In the genomic region with DNA sequence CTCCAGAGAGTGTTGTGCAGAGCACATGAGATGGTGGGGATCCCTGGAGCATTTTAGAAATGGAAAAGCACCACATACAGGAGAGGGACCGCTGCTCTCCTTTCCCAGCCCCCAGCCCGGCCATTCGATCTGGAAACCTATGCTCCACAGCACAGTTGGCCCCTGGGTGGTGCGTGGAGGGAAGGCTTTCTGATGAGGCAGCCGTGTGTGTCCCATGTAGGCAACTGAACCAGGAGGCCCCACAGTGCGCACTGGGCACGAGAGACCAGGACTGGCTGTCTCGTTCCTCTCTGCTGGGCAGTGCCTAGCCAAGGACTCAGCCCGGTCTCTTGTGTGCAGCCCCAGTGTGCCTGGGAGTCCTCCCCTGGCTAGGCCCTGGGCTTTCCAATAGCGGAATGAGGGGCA, we compare ENCODE assay signal across 20 cellular contexts. TPM values are rescaled to one million over a fixed set of nuclear protein-coding genes. Genes with fewer than 3 reads are reported as not detected.
A peak's percentile ranks its signal among the peaks of the same experiment; 100 is the strongest.
DNase-seq lines count a peak whose midpoint lies in the region; ATAC-seq and TF ChIP-seq lines count a peak whose summit lies in the region.
"Had no signal": no experiment of that assay in that cellular context is flagged by ENCODE, and none has a peak within 500 bp of the region (broad histone marks: within the 10 kb centered on the region; RNA-seq: fewer than 3 reads in every experiment).

No MANE protein-coding gene starts in this region.

- H2AK5ac ChIP-seq in mesenchymal stem cell (ENCODE audit: low read length, severe bottlenecking), result peak overlapping the region; percentile 49

- no peaks in the 10 kb centered on the region for H3K79me1 ChIP-seq in mesenchymal stem cell (replicated peaks; ENCODE audit: low read length, poor library complexity, severe bottlenecking)

- no peak overlapping the region for H4K91ac ChIP-seq in mesenchymal stem cell (ENCODE audit: low read length)

- H3K36me3 ChIP-seq in endodermal cell (ENCODE audit: control insufficient read depth, insufficient read depth, low read length) (no peaks in the 10 kb centered on the region), mesenchymal stem cell (ENCODE audit: control insufficient read depth in 1 of 2, insufficient read depth in 2 of 2, low read depth in 1 of 2, low read length in 2 of 2) (no peaks in the 10 kb centered on the region), thyroid gland (no peaks in the 10 kb centered on the region)
- H3K36me3 ChIP-seq: BE2C, neural progenitor cell had no signal

- H3K9me3 ChIP-seq in endodermal cell (ENCODE audit: control insufficient read depth, low read length) (no peaks in the 10 kb centered on the region), mesenchymal stem cell (ENCODE audit: control insufficient read depth, low read length) (no peaks in the 10 kb centered on the region), thyroid gland (no peaks in the 10 kb centered on the region)
- H3K9me3 ChIP-seq: BE2C had no signal

- intact Hi-C loops in thyroid gland (cut with DNase I), result no loop called here

- no peak overlapping the region for H3K4me3 ChIP-seq in endodermal cell (ENCODE audit: low read length)
- no peak overlapping the region for H3K4me3 ChIP-seq in mesenchymal stem cell (ENCODE audit: insufficient read depth in 1 of 2, low read depth in 1 of 2, low read length in 2 of 2)
- no peak overlapping the region for H3K4me3 ChIP-seq in thyroid gland (replicated peaks in 1 of 3)
- H3K4me3 ChIP-seq: neural progenitor cell, SK-N-MC, skin epidermis had no signal

- H2AFZ ChIP-seq in mesenchymal stem cell (ENCODE audit: low read depth, low read length), result no peak overlapping the region
- H2AFZ ChIP-seq: neural progenitor cell had no signal

- H3K4me1 ChIP-seq in endodermal cell (ENCODE audit: control insufficient read depth, insufficient read depth, low read length), result no peaks in the 10 kb centered on the region
- peaks cover 32% of the 10 kb centered on the region for H3K4me1 ChIP-seq in mesenchymal stem cell (ENCODE audit: control insufficient read depth, insufficient read depth, low read depth, low read length)
- H3K4me1 ChIP-seq in thyroid gland, result peaks cover 6 to 14% of the 10 kb centered on the region in 2 donors
- H3K4me1 ChIP-seq: BE2C, neural progenitor cell had no signal

- no peak overlapping the region for H2BK120ac ChIP-seq in mesenchymal stem cell (ENCODE audit: low read depth, low read length)

- TF ChIP-seq CTCF in endodermal cell (conservative IDR thresholded peaks at IDR 0.05) (no peak), thyroid gland (IDR thresholded peaks at IDR 0.05) (no peak)

- no peak overlapping the region for H2BK15ac ChIP-seq in mesenchymal stem cell (ENCODE audit: low read depth, poor library complexity, severe bottlenecking)

- H3K4me2 ChIP-seq in mesenchymal stem cell (ENCODE audit: low read length, poor library complexity, severe bottlenecking), result no peak overlapping the region
- H3K4me2 ChIP-seq: KMS-11, neural progenitor cell had no signal

- no peak overlapping the region for H4K8ac ChIP-seq in mesenchymal stem cell (ENCODE audit: low read length)

- H3K27ac Mint-ChIP-seq in endodermal cell, result no peak overlapping the region
- H3K27ac Mint-ChIP-seq: activated T-helper 1 cell treated with anti-CD3 and anti-CD28 coated beads, Interleukin-12 subunit alpha, Interleukin-12 subunit beta, Interleukin-2, Interleukin-4 antibody, amounts not matched to agents 30 ng/mL and 10 ng/mL and 1 ng/mL, durations not matched to agents 14 hours and 24 hours and 36 hours had no signal

- H2BK5ac ChIP-seq in mesenchymal stem cell (ENCODE audit: low read depth, low read length, poor library complexity, severe bottlenecking), result no peak overlapping the region

- no peaks in the 10 kb centered on the region for H3K9me3 Mint-ChIP-seq in endodermal cell
- H3K9me3 Mint-ChIP-seq: activated T-helper 1 cell treated with anti-CD3 and anti-CD28 coated beads, Interleukin-12 subunit alpha, Interleukin-12 subunit beta, Interleukin-2, Interleukin-4 antibody, amounts not matched to agents 30 ng/mL and 10 ng/mL and 1 ng/mL, durations not matched to agents 14 hours and 24 hours and 36 hours; neural progenitor cell had no signal

- H3K27ac ChIP-seq in endodermal cell (ENCODE audit: low read depth, low read length) (no peak overlapping the region), mesenchymal stem cell (ENCODE audit: low read length, poor library complexity, severe bottlenecking) (peak overlapping the region; percentile 58), thyroid gland (no peak overlapping the region)
- H3K27ac ChIP-seq: HL-60, KMS-11, neural progenitor cell, SK-N-MC, skin epidermis had no signal

- no peak for TF ChIP-seq POLR2A in thyroid gland (IDR thresholded peaks at IDR 0.05)
- no peak for TF ChIP-seq POLR2A in GM18505 (IDR thresholded peaks at IDR 0.05; ENCODE audit: borderline replicate concordance, extremely low read depth, insufficient read depth, insufficient read length)

- H3K4me3 Mint-ChIP-seq in endodermal cell, result no peak overlapping the region
- H3K4me3 Mint-ChIP-seq: activated T-helper 1 cell treated with anti-CD3 and anti-CD28 coated beads, Interleukin-12 subunit alpha, Interleukin-12 subunit beta, Interleukin-2, Interleukin-4 antibody, amounts not matched to agents 30 ng/mL and 10 ng/mL and 1 ng/mL, durations not matched to agents 14 hours and 24 hours and 36 hours; neural progenitor cell had no signal

- no peak overlapping the region for H3K4ac ChIP-seq in mesenchymal stem cell (ENCODE audit: low read depth in 1 of 2, low read length in 2 of 2)

- ATAC-seq in HG02763 (IDR thresholded peaks at IDR 0.05; ENCODE audit: unreplicated experiment) (peak; percentile 9), GM18505 (IDR thresholded peaks at IDR 0.05; ENCODE audit: unreplicated experiment) (no peak), GM19467 (IDR thresholded peaks at IDR 0.05; ENCODE audit: unreplicated experiment) (no peak)
- ATAC-seq: stimulated activated naive CD8-positive, alpha-beta T cell treated with anti-CD3 and anti-CD28 coated beads, Interleukin-15, Interleukin-2, amounts not matched to agents 100 U/mL and 50 U/mL, for 24 hours had no signal

- H3K36me3 Mint-ChIP-seq in endodermal cell (ENCODE audit: low read depth), result no peaks in the 10 kb centered on the region
- H3K36me3 Mint-ChIP-seq: neural progenitor cell had no signal

- WGBS in endodermal cell (ENCODE audit: insufficient coverage in 1 of 2, insufficient read length in 1 of 2), 2 experiments, result 92 to 98% methylated on average over 7 to 10 of the region's 10 CpGs
- WGBS in mesenchymal stem cell, result 91% methylated on average over 10 of the region's 10 CpGs
- WGBS in thyroid gland, 2 donors, result 62 to 86% methylated on average over 2 to 10 of the region's 10 CpGs

- no peak overlapping the region for H2BK12ac ChIP-seq in mesenchymal stem cell (ENCODE audit: low read length in 2 of 2)

- H3K9ac ChIP-seq in endodermal cell (ENCODE audit: extremely low read depth, low read length, poor library complexity, severe bottlenecking) (no peak overlapping the region), mesenchymal stem cell (ENCODE audit: low read length) (peak overlapping the region; percentile 55)
- H3K9ac ChIP-seq: KMS-11, neural progenitor cell had no signal

- peak overlapping the region in 1 of 2 experiments; percentile 20 for H3K23ac ChIP-seq in mesenchymal stem cell (ENCODE audit: low read length in 2 of 2)

- no peak overlapping the region for H3K18ac ChIP-seq in mesenchymal stem cell (ENCODE audit: low read depth in 1 of 2, low read length in 2 of 2)

- no peak overlapping the region for H3K14ac ChIP-seq in mesenchymal stem cell (ENCODE audit: low read length in 2 of 2)

- H3K4me1 Mint-ChIP-seq in endodermal cell, result no peaks in the 10 kb centered on the region

- DNase-seq in endodermal cell (peak; percentile 40), mesenchymal stem cell (no peak), thyroid gland (peak; percentile 47 to 49), NCI-H1694 (lab: John Stamatoyannopoulos, UW) (no peak), NCI-H510A (lab: John Stamatoyannopoulos, UW) (no peak)
- DNase-seq: activated CD4-positive, alpha-beta T cell treated with anti-CD3 and anti-CD28 coated beads, Interleukin-2, amount 50 U/mL, for 4 hours; BE2C; NCI-H1417 treated with DMSO at 0.1 percent for 48 hours; NCI-H446; stimulated activated naive CD8-positive, alpha-beta T cell treated with anti-CD3 and anti-CD28 coated beads, Interleukin-15, Interleukin-2, amounts not matched to agents 100 U/mL and 50 U/mL, for 24 hours had no signal

- no peaks in the 10 kb centered on the region for H3K27me3 ChIP-seq in endodermal cell (ENCODE audit: control insufficient read depth, insufficient read depth, low read length, poor library complexity, severe bottlenecking)
- H3K27me3 ChIP-seq in mesenchymal stem cell (ENCODE audit: control insufficient read depth in 1 of 2, insufficient read depth in 1 of 2, low read length in 2 of 2), result no peaks in the 10 kb centered on the region
- H3K27me3 ChIP-seq in thyroid gland, result no peaks in the 10 kb centered on the region
- H3K27me3 ChIP-seq: BE2C, neural progenitor cell had no signal

- peaks cover 2% of the 10 kb centered on the region for H3K27me3 Mint-ChIP-seq in endodermal cell (ENCODE audit: insufficient read depth)

RNA-seq across cellular contexts. Expression of gene CHDH, which starts 39.1 kb away (rescaled TPM):
- total RNA-seq in endodermal cell (10 to 100 TPM; 12.7 to 21.4 TPM), thyroid gland (10 to 100 TPM in 2 of 4 donors, 1 to 10 TPM in 2; 4.7 to 26.9 (median 11.1) TPM)
- 2.0 TPM for polyA plus RNA-seq in endodermal cell (2013, experiment 1 of 2)
- polyA plus RNA-seq in endodermal cell (2013, experiment 2 of 2), result 3.1 TPM
- 0.01 TPM for polyA plus RNA-seq in mesenchymal stem cell (2013, experiment 1 of 2)
- under 0.01 TPM for polyA plus RNA-seq in mesenchymal stem cell (2013, experiment 2 of 2)

RNA-seq across cellular contexts. Expression of gene IL17RB, which starts 39.2 kb away (rescaled TPM):
- 1 to 10 TPM; 6.2 to 8.4 TPM for total RNA-seq in endodermal cell
- polyA plus RNA-seq in endodermal cell (2013, experiment 1 of 2), result 3.3 TPM
- 3.5 TPM for polyA plus RNA-seq in endodermal cell (2013, experiment 2 of 2)
- polyA plus RNA-seq in mesenchymal stem cell (2013, experiment 1 of 2), result not detected
- polyA plus RNA-seq in mesenchymal stem cell (2013, experiment 2 of 2), result 0.04 TPM
- 1 to 10 TPM in 2 of 4 donors, under 1 TPM in 2; 0.71 to 2.5 (median 1.6) TPM for total RNA-seq in thyroid gland
- total RNA-seq: lung microvascular endothelial cell had no signal

Comparison
In these comparisons a context has a peak if more than half of its experiments do, and no peak if none do; other contexts are left out.
1. DNase-seq: peak in endodermal cell (single experiment) and thyroid gland (2 of 2); none in mesenchymal stem cell (single experiment), NCI-H1694 (single experiment) and NCI-H510A (single experiment).